Comparison of ENCODE assay signal across 8 cellular contexts in the genomic region with DNA sequence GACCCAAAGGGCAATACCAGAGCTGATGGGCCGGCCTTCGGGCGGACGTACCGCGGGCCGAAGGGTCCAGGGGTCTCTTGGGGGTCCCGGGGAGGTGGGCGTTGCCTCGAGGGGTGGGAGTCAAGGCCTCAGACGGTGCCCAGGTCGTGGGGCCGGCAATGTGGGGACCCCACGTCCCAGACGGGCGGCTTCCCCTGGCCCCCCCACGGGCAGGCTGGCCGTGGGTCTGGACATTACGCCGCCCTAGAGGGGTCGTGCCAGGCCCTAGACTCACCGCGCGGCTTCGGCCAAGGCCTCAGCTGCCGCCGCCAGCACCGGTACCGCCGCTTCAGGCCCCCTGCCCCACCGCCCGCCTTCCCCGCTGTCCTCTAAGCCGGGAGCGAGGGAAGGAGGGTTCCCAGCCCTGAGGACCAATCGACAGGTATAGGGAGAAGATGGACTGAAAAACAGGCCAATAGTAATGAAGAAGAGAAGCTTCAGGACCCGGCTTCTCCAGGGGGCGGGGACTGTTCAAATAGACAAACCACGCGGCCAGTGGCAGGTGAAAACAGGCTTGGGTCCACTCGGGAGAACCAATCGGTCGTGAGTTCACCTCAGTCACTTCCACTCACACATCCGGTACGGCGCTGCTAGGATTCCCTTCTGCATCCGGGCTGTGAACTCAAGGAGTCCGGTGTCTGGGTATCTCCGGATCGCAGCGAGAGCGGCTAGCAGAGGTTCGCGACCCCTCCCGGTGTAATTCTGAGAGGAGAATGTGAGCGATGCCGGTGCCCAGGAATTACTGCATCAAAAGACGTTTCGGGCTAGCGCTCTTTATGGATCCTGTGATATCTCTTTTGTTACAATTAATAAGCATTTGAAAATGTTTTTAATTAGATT.
A peak's percentile ranks its signal among the peaks of the same experiment; 100 is the strongest.
DNase-seq lines count a peak whose midpoint lies in the region; ATAC-seq and FAIRE-seq lines count a peak whose summit lies in the region.

A gene (minus strand): TSS at position 381 of the 879 bp plus-strand sequence. CDS start 3,142 bp downstream, outside the sequence.

- peak within 1 kb of the TSS; percentile 99 for H3K4me3 ChIP-seq in BLaER1

- H3K4me1 ChIP-seq in BLaER1: peaks cover 17% of the 10 kb centered on the region

- H3K27ac ChIP-seq in BLaER1 (peak within 1 kb of the TSS; percentile 92), cingulate gyrus (ENCODE audit: low read depth, low read length) (peak within 1 kb of the TSS; percentile 75)

- peak; percentile 96 for DNase-seq in GM19239 (ENCODE audit: insufficient read length, low spot score)
- peak; percentile 99 for DNase-seq in NCI-H524 treated with DMSO at 0.1 percent for 48 hours (lab: John Stamatoyannopoulos, UW)
- peak; percentile 96 to 97 for DNase-seq in activated CD4-positive, alpha-beta T cell treated with anti-CD3 and anti-CD28 coated beads for 4 hours
- DNase-seq in kidney glomerular epithelial cell (lab: John Stamatoyannopoulos, UW): peak; percentile 99
- peak; percentile 86 to 94 for DNase-seq in stimulated activated CD4-positive, alpha-beta T cell treated with anti-CD3 and anti-CD28 coated beads, Interleukin-1b, Interleukin-23, amount 100 ng/mL, for 1 hour (ENCODE audit: low read depth in 2 of 2)

- no peaks in the 10 kb centered on the region for H3K27me3 ChIP-seq in BLaER1

- ATAC-seq in HG03457 (IDR thresholded peaks at IDR 0.05; ENCODE audit: unreplicated experiment): peak; percentile 94

- peak within 1 kb of the TSS; percentile 97 for H3K9ac ChIP-seq in BLaER1

- H4K20me1 ChIP-seq in BLaER1: no peaks in the 10 kb centered on the region

- H3K9me3 ChIP-seq in BLaER1: no peaks in the 10 kb centered on the region

- peaks cover 26% of the 10 kb centered on the region for H3K36me3 ChIP-seq in BLaER1

- H3K4me2 ChIP-seq in BLaER1: peak within 1 kb of the TSS; percentile 94

- peak; percentile 100 for FAIRE-seq in GM19239 (lab: Jason Lieb, UNC)

Comparison
In these comparisons a context has a peak if more than half of its experiments do, and no peak if none do; other contexts are left out.
1. Peak in every context shown above with its lines: DNase-seq, ATAC-seq, H3K4me3 ChIP-seq and H3K27ac ChIP-seq.